Comparison of ENCODE assay signal across 8 cellular contexts in genomic region chr14:89417111-89417468, GRCh38. TPM values are rescaled to one million over a fixed set of nuclear protein-coding genes. Genes with fewer than 3 reads are reported as not detected.
DNase-seq lines count a peak whose midpoint lies in the region; ATAC-seq and TF ChIP-seq lines count a peak whose summit lies in the region.

A gene with protein sequence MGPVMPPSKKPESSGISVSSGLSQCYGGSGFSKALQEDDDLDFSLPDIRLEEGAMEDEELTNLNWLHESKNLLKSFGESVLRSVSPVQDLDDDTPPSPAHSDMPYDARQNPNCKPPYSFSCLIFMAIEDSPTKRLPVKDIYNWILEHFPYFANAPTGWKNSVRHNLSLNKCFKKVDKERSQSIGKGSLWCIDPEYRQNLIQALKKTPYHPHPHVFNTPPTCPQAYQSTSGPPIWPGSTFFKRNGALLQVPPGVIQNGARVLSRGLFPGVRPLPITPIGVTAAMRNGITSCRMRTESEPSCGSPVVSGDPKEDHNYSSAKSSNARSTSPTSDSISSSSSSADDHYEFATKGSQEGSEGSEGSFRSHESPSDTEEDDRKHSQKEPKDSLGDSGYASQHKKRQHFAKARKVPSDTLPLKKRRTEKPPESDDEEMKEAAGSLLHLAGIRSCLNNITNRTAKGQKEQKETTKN (minus strand): TSS chr14:89417233. CDS start chr14:89412476, 4,757 bp downstream.

- H2AFZ ChIP-seq in hepatocyte, result peak within 1 kb of the TSS; percentile 79

- no peaks in the 10 kb centered on the region for H3K9me2 ChIP-seq in hepatocyte (replicated peaks; ENCODE audit: insufficient read depth)

- in situ Hi-C loops in astrocyte of the cerebellum (cut with HindIII; ENCODE audit: low sequenced_read_pairs), result no loop called here

- H4K20me1 ChIP-seq in hepatocyte (ENCODE audit: insufficient read depth, poor library complexity, severe bottlenecking), result no peaks in the 10 kb centered on the region

- no peaks in the 10 kb centered on the region for H3K27me3 ChIP-seq in hepatocyte

- H3K36me3 ChIP-seq in hepatocyte (replicated peaks; ENCODE audit: insufficient read depth, low read depth), result no peaks in the 10 kb centered on the region

- H3K4me2 ChIP-seq in hepatocyte, result peak within 1 kb of the TSS; percentile 81

- peaks cover 14% of the 10 kb centered on the region for H3K4me1 ChIP-seq in hepatocyte (ENCODE audit: insufficient read depth)

- TF ChIP-seq CTCF in astrocyte of the cerebellum (IDR thresholded peaks at IDR 0.05; ENCODE audit: low read depth, low read length, missing control alignments) (no peak), hepatocyte (IDR thresholded peaks at IDR 0.05; ENCODE audit: poor library complexity) (no peak), retinal pigment epithelial cell (conservative IDR thresholded peaks at IDR 0.05; ENCODE audit: low read depth, low read length) (no peak)

- H3K9me3 ChIP-seq in hepatocyte (ENCODE audit: low read depth), result no peaks in the 10 kb centered on the region

- H3K4me3 ChIP-seq in astrocyte of the cerebellum (ENCODE audit: low read depth, low read length), result peak within 1 kb of the TSS; percentile 92
- H3K4me3 ChIP-seq in hepatocyte, result peak within 1 kb of the TSS; percentile 81
- H3K4me3 ChIP-seq in retinal pigment epithelial cell (ENCODE audit: low read length), result peak within 1 kb of the TSS; percentile 79

- H3K79me2 ChIP-seq in hepatocyte, result peaks cover 35% of the 10 kb centered on the region

- 0% methylated on average over 2 of the region's 48 CpGs for WGBS in hepatocyte (ENCODE audit: low lambda C conversion rate, missing lambda C conversion rate)

- H3K27ac ChIP-seq in hepatocyte, result peak within 1 kb of the TSS; percentile 93

- ATAC-seq in GM18498 (IDR thresholded peaks at IDR 0.05; ENCODE audit: unreplicated experiment) (peak; percentile 57), HG02938 (IDR thresholded peaks at IDR 0.05; ENCODE audit: unreplicated experiment) (peak; percentile 35), GM18870 (IDR thresholded peaks at IDR 0.05; ENCODE audit: unreplicated experiment) (no peak)

- peak; percentile 81 for DNase-seq in NCI-H1930 (lab: John Stamatoyannopoulos, UW)
- peak; percentile 60 for DNase-seq in T1000 (lab: John Stamatoyannopoulos, UW)
- DNase-seq in astrocyte of the cerebellum (ENCODE audit: low read depth), result peak; percentile 81
- DNase-seq in hepatocyte (ENCODE audit: low spot score), result peak; percentile 95
- peak; percentile 69 for DNase-seq in retinal pigment epithelial cell (ENCODE audit: low read depth)

RNA-seq across cellular contexts. Expression of the gene that starts here (rescaled TPM):
- total RNA-seq in hepatocyte, result 38.9 and 47.6 TPM in 2 replicates
- polyA plus RNA-seq in hepatocyte, result 36.7 and 42.2 TPM in 2 replicates
